16 cellular contexts compared by ENCODE assay signal in genomic region chr22:23911318-23911980, GRCh38. TPM values are rescaled to one million over a fixed set of nuclear protein-coding genes. Genes with fewer than 3 reads are reported as not detected.
"Had no signal": no experiment of that assay in that cellular context is flagged by ENCODE, and none has a peak within 500 bp of the region (broad histone marks: within the 10 kb centered on the region; RNA-seq: fewer than 3 reads in every experiment).

No MANE protein-coding gene starts in this region.

- H3K27ac ChIP-seq: foreskin keratinocyte, left ventricle myocardium inferior, parathyroid adenoma, testis had no signal

- H3K27me3 ChIP-seq: foreskin keratinocyte, testis had no signal

- H3K9me3 ChIP-seq: left ventricle myocardium inferior, testis had no signal

- H2AFZ ChIP-seq: parathyroid adenoma had no signal

- H3K4me3 ChIP-seq: left ventricle myocardium inferior, testis had no signal

- DNase-seq: activated CD4-positive, alpha-beta T cell treated with anti-CD3 and anti-CD28 coated beads, Interleukin-2, amount 10 ng/mL, durations not matched to agents 24 days and 14 days; activated naive CD8-positive, alpha-beta T cell treated with anti-CD3 and anti-CD28 coated beads, Interleukin-2, amount 10 ng/mL, durations not matched to agents 7 days and 5 days; activated T-cell treated with anti-CD3 and anti-CD28 coated beads for 4 hours; amygdala; foreskin keratinocyte; left ventricle myocardium inferior; mammary epithelial cell; naive thymus-derived CD4-positive, alpha-beta T cell; stimulated activated CD4-positive, alpha-beta T cell treated with anti-CD3 and anti-CD28 coated beads, Interleukin-4, amount 100 ng/mL, for 4 hours; T-helper 9 cell; testis had no signal

- H3K9ac ChIP-seq: parathyroid adenoma had no signal

- H3K79me2 ChIP-seq: parathyroid adenoma had no signal

- H3K36me3 ChIP-seq: left ventricle myocardium inferior had no signal

- ATAC-seq: foreskin keratinocyte; naive thymus-derived CD4-positive, alpha-beta T cell; sciatic nerve; stimulated activated memory B cell treated with anti-CD40 and anti-IgM and Interleukin-4, amounts not matched to agents 10 μg/mL and 1 μg/mL and 100 μg/mL, for 72 hours had no signal

RNA-seq across cellular contexts. Expression of gene GSTT2B, which starts 49.5 kb away (rescaled TPM):
- total RNA-seq: activated CD4-positive, alpha-beta T cell treated with anti-CD3 and anti-CD28 coated beads, Interleukin-2, amount 10 ng/mL, durations not matched to agents 24 days and 14 days; activated naive CD8-positive, alpha-beta T cell treated with anti-CD3 and anti-CD28 coated beads, Interleukin-2, amount 10 ng/mL, durations not matched to agents 7 days and 5 days; mononuclear cell; naive thymus-derived CD4-positive, alpha-beta T cell had no signal
- polyA plus RNA-seq: naive thymus-derived CD4-positive, alpha-beta T cell had no signal

RNA-seq across cellular contexts. Expression of gene DDTL, which starts 55.2 kb away (rescaled TPM):
- total RNA-seq: activated naive CD8-positive, alpha-beta T cell treated with anti-CD3 and anti-CD28 coated beads, Interleukin-2, amount 10 ng/mL, durations not matched to agents 7 days and 5 days; epithelial cell of proximal tubule had no signal
- polyA plus RNA-seq: mammary epithelial cell had no signal
